1 cellular context compared by ENCODE assay signal in the genomic region with DNA sequence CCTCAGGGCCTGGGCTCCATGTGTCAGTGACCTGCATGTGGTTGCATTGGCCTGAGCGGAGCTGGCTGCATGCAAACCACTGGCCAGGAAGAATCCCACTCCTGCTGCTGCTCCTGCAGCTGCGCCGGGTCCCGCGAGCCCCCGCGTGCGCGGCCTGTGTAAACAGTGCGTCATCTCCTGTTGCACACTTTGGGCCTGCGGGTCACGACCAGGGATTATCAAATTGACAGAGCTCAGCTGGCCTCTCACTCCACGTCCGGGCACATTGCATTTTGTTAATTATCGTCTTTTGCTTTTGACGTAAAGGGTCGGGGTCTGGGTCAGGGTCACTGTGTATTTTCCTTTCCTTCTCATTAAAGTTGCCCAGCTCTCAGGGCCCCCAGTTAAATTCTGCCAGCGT.
TF ChIP-seq lines count a peak whose summit lies in the region.

No MANE protein-coding gene starts in this region.

TF ChIP-seq in HepG2, 621 proteins besides CTCF, POLR2A, EP300 and RAD21 (continued from another document):
- TF ChIP-seq, protein P1, sequence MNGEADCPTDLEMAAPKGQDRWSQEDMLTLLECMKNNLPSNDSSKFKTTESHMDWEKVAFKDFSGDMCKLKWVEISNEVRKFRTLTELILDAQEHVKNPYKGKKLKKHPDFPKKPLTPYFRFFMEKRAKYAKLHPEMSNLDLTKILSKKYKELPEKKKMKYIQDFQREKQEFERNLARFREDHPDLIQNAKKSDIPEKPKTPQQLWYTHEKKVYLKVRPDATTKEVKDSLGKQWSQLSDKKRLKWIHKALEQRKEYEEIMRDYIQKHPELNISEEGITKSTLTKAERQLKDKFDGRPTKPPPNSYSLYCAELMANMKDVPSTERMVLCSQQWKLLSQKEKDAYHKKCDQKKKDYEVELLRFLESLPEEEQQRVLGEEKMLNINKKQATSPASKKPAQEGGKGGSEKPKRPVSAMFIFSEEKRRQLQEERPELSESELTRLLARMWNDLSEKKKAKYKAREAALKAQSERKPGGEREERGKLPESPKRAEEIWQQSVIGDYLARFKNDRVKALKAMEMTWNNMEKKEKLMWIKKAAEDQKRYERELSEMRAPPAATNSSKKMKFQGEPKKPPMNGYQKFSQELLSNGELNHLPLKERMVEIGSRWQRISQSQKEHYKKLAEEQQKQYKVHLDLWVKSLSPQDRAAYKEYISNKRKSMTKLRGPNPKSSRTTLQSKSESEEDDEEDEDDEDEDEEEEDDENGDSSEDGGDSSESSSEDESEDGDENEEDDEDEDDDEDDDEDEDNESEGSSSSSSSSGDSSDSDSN (CRISPR knock-in tag; IDR thresholded peaks at IDR 0.05) = peak; percentile 65
- TF ChIP-seq ZNF564 (CRISPR knock-in tag; IDR thresholded peaks at IDR 0.05) = no peak
- peak; percentile 76 for TF ChIP-seq NCOA2 (CRISPR knock-in tag; IDR thresholded peaks at IDR 0.05)
- 0 out of 2 replicates have a peak, but pooled peaks have one; percentile 21 for TF ChIP-seq ZNF441 (CRISPR knock-in tag; IDR thresholded peaks at IDR 0.05; ENCODE audit: borderline replicate concordance)
- TF ChIP-seq, protein P2, sequence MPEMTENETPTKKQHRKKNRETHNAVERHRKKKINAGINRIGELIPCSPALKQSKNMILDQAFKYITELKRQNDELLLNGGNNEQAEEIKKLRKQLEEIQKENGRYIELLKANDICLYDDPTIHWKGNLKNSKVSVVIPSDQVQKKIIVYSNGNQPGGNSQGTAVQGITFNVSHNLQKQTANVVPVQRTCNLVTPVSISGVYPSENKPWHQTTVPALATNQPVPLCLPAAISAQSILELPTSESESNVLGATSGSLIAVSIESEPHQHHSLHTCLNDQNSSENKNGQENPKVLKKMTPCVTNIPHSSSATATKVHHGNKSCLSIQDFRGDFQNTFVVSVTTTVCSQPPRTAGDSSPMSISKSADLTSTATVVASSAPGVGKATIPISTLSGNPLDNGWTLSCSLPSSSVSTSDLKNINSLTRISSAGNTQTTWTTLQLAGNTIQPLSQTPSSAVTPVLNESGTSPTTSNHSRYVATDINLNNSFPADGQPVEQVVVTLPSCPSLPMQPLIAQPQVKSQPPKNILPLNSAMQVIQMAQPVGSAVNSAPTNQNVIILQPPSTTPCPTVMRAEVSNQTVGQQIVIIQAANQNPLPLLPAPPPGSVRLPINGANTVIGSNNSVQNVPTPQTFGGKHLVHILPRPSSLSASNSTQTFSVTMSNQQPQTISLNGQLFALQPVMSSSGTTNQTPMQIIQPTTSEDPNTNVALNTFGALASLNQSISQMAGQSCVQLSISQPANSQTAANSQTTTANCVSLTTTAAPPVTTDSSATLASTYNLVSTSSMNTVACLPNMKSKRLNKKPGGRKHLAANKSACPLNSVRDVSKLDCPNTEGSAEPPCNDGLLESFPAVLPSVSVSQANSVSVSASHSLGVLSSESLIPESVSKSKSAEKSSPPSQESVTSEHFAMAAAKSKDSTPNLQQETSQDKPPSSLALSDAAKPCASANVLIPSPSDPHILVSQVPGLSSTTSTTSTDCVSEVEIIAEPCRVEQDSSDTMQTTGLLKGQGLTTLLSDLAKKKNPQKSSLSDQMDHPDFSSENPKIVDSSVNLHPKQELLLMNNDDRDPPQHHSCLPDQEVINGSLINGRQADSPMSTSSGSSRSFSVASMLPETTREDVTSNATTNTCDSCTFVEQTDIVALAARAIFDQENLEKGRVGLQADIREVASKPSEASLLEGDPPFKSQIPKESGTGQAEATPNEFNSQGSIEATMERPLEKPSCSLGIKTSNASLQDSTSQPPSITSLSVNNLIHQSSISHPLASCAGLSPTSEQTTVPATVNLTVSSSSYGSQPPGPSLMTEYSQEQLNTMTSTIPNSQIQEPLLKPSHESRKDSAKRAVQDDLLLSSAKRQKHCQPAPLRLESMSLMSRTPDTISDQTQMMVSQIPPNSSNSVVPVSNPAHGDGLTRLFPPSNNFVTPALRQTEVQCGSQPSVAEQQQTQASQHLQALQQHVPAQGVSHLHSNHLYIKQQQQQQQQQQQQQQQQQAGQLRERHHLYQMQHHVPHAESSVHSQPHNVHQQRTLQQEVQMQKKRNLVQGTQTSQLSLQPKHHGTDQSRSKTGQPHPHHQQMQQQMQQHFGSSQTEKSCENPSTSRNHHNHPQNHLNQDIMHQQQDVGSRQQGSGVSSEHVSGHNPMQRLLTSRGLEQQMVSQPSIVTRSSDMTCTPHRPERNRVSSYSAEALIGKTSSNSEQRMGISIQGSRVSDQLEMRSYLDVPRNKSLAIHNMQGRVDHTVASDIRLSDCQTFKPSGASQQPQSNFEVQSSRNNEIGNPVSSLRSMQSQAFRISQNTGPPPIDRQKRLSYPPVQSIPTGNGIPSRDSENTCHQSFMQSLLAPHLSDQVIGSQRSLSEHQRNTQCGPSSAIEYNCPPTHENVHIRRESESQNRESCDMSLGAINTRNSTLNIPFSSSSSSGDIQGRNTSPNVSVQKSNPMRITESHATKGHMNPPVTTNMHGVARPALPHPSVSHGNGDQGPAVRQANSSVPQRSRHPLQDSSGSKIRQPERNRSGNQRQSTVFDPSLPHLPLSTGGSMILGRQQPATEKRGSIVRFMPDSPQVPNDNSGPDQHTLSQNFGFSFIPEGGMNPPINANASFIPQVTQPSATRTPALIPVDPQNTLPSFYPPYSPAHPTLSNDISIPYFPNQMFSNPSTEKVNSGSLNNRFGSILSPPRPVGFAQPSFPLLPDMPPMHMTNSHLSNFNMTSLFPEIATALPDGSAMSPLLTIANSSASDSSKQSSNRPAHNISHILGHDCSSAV (CRISPR knock-in tag; IDR thresholded peaks at IDR 0.05; ENCODE audit: borderline replicate concordance) = no peak
- peak; percentile 52; the same call in 1 of the 2 replicates for TF ChIP-seq DMAP1 (CRISPR knock-in tag; IDR thresholded peaks at IDR 0.05)
- TF ChIP-seq NONO (IDR thresholded peaks at IDR 0.05) = no peak
- TF ChIP-seq NONO (CRISPR knock-in tag; conservative IDR thresholded peaks at IDR 0.05) = peak; percentile 83
- TF ChIP-seq, protein P3, sequence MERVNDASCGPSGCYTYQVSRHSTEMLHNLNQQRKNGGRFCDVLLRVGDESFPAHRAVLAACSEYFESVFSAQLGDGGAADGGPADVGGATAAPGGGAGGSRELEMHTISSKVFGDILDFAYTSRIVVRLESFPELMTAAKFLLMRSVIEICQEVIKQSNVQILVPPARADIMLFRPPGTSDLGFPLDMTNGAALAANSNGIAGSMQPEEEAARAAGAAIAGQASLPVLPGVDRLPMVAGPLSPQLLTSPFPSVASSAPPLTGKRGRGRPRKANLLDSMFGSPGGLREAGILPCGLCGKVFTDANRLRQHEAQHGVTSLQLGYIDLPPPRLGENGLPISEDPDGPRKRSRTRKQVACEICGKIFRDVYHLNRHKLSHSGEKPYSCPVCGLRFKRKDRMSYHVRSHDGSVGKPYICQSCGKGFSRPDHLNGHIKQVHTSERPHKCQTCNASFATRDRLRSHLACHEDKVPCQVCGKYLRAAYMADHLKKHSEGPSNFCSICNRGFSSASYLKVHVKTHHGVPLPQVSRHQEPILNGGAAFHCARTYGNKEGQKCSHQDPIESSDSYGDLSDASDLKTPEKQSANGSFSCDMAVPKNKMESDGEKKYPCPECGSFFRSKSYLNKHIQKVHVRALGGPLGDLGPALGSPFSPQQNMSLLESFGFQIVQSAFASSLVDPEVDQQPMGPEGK (CRISPR knock-in tag; IDR thresholded peaks at IDR 0.05) = peak; percentile 85
- TF ChIP-seq, protein P4, sequence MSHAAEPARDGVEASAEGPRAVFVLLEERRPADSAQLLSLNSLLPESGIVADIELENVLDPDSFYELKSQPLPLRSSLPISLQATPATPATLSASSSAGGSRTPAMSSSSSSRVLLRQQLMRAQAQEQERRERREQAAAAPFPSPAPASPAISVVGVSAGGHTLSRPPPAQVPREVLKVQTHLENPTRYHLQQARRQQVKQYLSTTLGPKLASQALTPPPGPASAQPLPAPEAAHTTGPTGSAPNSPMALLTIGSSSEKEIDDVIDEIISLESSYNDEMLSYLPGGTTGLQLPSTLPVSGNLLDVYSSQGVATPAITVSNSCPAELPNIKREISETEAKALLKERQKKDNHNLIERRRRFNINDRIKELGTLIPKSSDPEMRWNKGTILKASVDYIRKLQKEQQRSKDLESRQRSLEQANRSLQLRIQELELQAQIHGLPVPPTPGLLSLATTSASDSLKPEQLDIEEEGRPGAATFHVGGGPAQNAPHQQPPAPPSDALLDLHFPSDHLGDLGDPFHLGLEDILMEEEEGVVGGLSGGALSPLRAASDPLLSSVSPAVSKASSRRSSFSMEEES (CRISPR knock-in tag; IDR thresholded peaks at IDR 0.05) = peak; percentile 67; the same call in 1 of the 2 replicates
- TF ChIP-seq EED (CRISPR knock-in tag; IDR thresholded peaks at IDR 0.05) = no peak
- no peak for TF ChIP-seq WIZ (CRISPR knock-in tag; IDR thresholded peaks at IDR 0.05)
- no peak for TF ChIP-seq SOX6 (IDR thresholded peaks at IDR 0.05)
- TF ChIP-seq SOX6 (CRISPR knock-in tag; IDR thresholded peaks at IDR 0.05) = peak; percentile 71
- TF ChIP-seq IRF2 (CRISPR knock-in tag; IDR thresholded peaks at IDR 0.05) = peak; percentile 78
- TF ChIP-seq, protein P5, sequence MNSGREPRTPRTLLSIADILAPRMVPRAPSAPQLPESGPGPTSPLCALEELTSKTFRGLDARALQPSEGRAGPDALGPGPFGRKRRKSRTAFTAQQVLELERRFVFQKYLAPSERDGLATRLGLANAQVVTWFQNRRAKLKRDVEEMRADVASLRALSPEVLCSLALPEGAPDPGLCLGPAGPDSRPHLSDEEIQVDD (CRISPR knock-in tag; IDR thresholded peaks at IDR 0.05; ENCODE audit: borderline replicate concordance) = no peak
- no peak for TF ChIP-seq ZNF891 (CRISPR knock-in tag; IDR thresholded peaks at IDR 0.05)
- TF ChIP-seq, protein P6, sequence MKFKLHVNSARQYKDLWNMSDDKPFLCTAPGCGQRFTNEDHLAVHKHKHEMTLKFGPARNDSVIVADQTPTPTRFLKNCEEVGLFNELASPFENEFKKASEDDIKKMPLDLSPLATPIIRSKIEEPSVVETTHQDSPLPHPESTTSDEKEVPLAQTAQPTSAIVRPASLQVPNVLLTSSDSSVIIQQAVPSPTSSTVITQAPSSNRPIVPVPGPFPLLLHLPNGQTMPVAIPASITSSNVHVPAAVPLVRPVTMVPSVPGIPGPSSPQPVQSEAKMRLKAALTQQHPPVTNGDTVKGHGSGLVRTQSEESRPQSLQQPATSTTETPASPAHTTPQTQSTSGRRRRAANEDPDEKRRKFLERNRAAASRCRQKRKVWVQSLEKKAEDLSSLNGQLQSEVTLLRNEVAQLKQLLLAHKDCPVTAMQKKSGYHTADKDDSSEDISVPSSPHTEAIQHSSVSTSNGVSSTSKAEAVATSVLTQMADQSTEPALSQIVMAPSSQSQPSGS (CRISPR knock-in tag; IDR thresholded peaks at IDR 0.05) = peak; percentile 78
- 0 out of 2 replicates have a peak, but pooled peaks have one; percentile 40 for TF ChIP-seq NR1H2 (CRISPR knock-in tag; IDR thresholded peaks at IDR 0.05; ENCODE audit: borderline replicate concordance, low read depth)
